In genomic region chr4:40321671-40322131, GRCh38 we compare ENCODE assay signal across 10 cellular contexts. TPM values are rescaled to one million over a fixed set of nuclear protein-coding genes. Genes with fewer than 3 reads are reported as not detected.
DNase-seq lines count a peak whose midpoint lies in the region; ATAC-seq and TF ChIP-seq lines count a peak whose summit lies in the region.
"Had no signal": no experiment of that assay in that cellular context is flagged by ENCODE, and none has a peak within 500 bp of the region (broad histone marks: within the 10 kb centered on the region; RNA-seq: fewer than 3 reads in every experiment).

No MANE protein-coding gene starts in this region.

- no peaks in the 10 kb centered on the region for H3K36me3 ChIP-seq in BLaER1

- no peak overlapping the region for H3K27ac ChIP-seq in BLaER1

- peak overlapping the region; percentile 41 for H3K4me2 ChIP-seq in BLaER1

- H3K4me3 ChIP-seq in BLaER1 (no peak overlapping the region), NB4 (ENCODE audit: low read depth, low read length) (no peak overlapping the region)

- TF ChIP-seq POLR2A in NB4 (IDR thresholded peaks at IDR 0.05; ENCODE audit: extremely low read depth, insufficient read length): no peak

- TF ChIP-seq CTCF in NB4 (IDR thresholded peaks at IDR 0.05; ENCODE audit: low read depth, low read length): no peak

- DNase-seq in NB4 (ENCODE audit: low read depth): peak; percentile 19
- peak; percentile 85 for DNase-seq in amniotic epithelial cell (ENCODE audit: low read depth)
- peak; percentile 79 for DNase-seq in left kidney (ENCODE audit: low read depth, low spot score)
- no peak for DNase-seq in 8988T
- no peak for DNase-seq in cardiac septum (ENCODE audit: low spot score)
- DNase-seq: activated B cell treated with CpG ODN at 0.5 μM for 24 hours had no signal

- H3K27me3 ChIP-seq in BLaER1: no peaks in the 10 kb centered on the region

- no peak overlapping the region for H3K9ac ChIP-seq in BLaER1

- intact Hi-C loops in cardiac septum (cut with DNase I): no loop called here

- no peaks in the 10 kb centered on the region for H4K20me1 ChIP-seq in BLaER1

- no peaks in the 10 kb centered on the region for H3K9me3 ChIP-seq in BLaER1

- ATAC-seq in GM18519 (IDR thresholded peaks at IDR 0.05; ENCODE audit: low FRiP score, unreplicated experiment) (no peak), GM21381 (IDR thresholded peaks at IDR 0.05; ENCODE audit: unreplicated experiment) (no peak)

- H3K4me1 ChIP-seq in BLaER1: peaks cover 39% of the 10 kb centered on the region

RNA-seq across cellular contexts. Expression of gene CHRNA9, which starts 13.4 kb away (rescaled TPM):
- total RNA-seq in cardiac septum: not detected
- total RNA-seq: omental fat pad had no signal

Comparison
In these comparisons a context has a peak if more than half of its experiments do, and no peak if none do; other contexts are left out.
1. DNase-seq: peak in NB4 (single experiment), amniotic epithelial cell (single experiment) and left kidney (single experiment); none in 8988T (single experiment) and cardiac septum (single experiment).